Comparison of ENCODE assay signal across 10 cellular contexts in genomic region chr17:7859028-7859427, GRCh38. TPM values are rescaled to one million over a fixed set of nuclear protein-coding genes. Genes with fewer than 3 reads are reported as not detected.
DNase-seq lines count a peak whose midpoint lies in the region; FAIRE-seq and TF ChIP-seq lines count a peak whose summit lies in the region.
"Had no signal": no experiment of that assay in that cellular context is flagged by ENCODE, and none has a peak within 500 bp of the region (broad histone marks: within the 10 kb centered on the region; RNA-seq: fewer than 3 reads in every experiment).

No MANE protein-coding gene starts in this region.

- no peak overlapping the region for H3K4me3 Mint-ChIP-seq in nephron progenitor cell

- DNase-seq in BJ (ENCODE audit: low read depth) (no peak), epithelial cell of proximal tubule (ENCODE audit: low read depth) (no peak), nephron progenitor cell (no peak), DMS79 (lab: John Stamatoyannopoulos, UW) (no peak), RCC 7860 (ENCODE audit: low spot score) (no peak), NCI-H2107 (lab: John Stamatoyannopoulos, UW) (no peak), NCI-H2171 treated with DMSO at 0.1 percent for 48 hours (lab: John Stamatoyannopoulos, UW) (no peak)
- DNase-seq in Jurkat, Clone E6-1 (ENCODE audit: low read depth, low spot score): no peak
- DNase-seq: NCI-H1048 had no signal

- POLR2A ChIA-PET in BJ (lab: Charles Lee): no interaction called here

- peaks cover under 1% of the 10 kb centered on the region for H3K27me3 Mint-ChIP-seq in nephron progenitor cell (ENCODE audit: low read depth, poor library complexity)

- H3K36me3 ChIP-seq in BJ (ENCODE audit: control insufficient read depth, insufficient read depth, low read length): peaks cover 3% of the 10 kb centered on the region
- H3K36me3 ChIP-seq: colonic mucosa had no signal

- TF ChIP-seq CTCF in BJ (IDR thresholded peaks at IDR 0.05; ENCODE audit: insufficient read depth, low read depth, low read length) (no peak), epithelial cell of proximal tubule (conservative IDR thresholded peaks at IDR 0.05; ENCODE audit: low read depth, low read length) (no peak), nephron progenitor cell (IDR thresholded peaks at IDR 0.05) (no peak)

- H3K36me3 Mint-ChIP-seq in nephron progenitor cell (ENCODE audit: low read depth): peaks cover 8% of the 10 kb centered on the region

- no peaks in the 10 kb centered on the region for H3K9me3 Mint-ChIP-seq in nephron progenitor cell

- H3K4me3 ChIP-seq in BJ (ENCODE audit: low read depth, low read length): peak overlapping the region; percentile 58; the same call in 1 of the 2 replicates
- peak overlapping the region; percentile 93; the same call in 1 of the 2 replicates for H3K4me3 ChIP-seq in Jurkat, Clone E6-1 (ENCODE audit: low read length)
- peak overlapping the region; percentile 95 for H3K4me3 ChIP-seq in epithelial cell of proximal tubule (ENCODE audit: low read depth, low read length)

- peaks cover 10% of the 10 kb centered on the region for H3K4me1 Mint-ChIP-seq in nephron progenitor cell

- peak overlapping the region; percentile 37 for H3K27ac Mint-ChIP-seq in nephron progenitor cell

- no peaks in the 10 kb centered on the region for H3K27me3 ChIP-seq in BJ (ENCODE audit: control insufficient read depth, insufficient read depth, low read length)
- H3K27me3 ChIP-seq: colonic mucosa had no signal

- no peak for FAIRE-seq in RCC 7860 (lab: Jason Lieb, UNC)

- CTCF ChIA-PET in BJ (lab: Yijun Ruan, JAX): interaction anchor here (0.9 to 2.7 kb wide), 6 partner anchors 12 to 132 kb away, joined by 3 to 9 read pairs (median 6); no protein-coding TSS in a partner anchor

RNA-seq across cellular contexts. Expression of gene CYB5D1, which starts 1.2 kb away (rescaled TPM):
- 6.7 and 7.9 TPM in 2 replicates for polyA plus RNA-seq in BJ (2011; rRNA removed)
- 6.3 and 9.3 TPM in 2 replicates for polyA minus RNA-seq in BJ (2011; rRNA and poly(A)+ RNA removed)
- polyA plus RNA-seq in Jurkat, Clone E6-1 (2012; ENCODE audit: insufficient read depth, insufficient read length): 15.5 TPM
- 5.1 and 5.9 TPM in 2 replicates for total RNA-seq in epithelial cell of proximal tubule

RNA-seq across cellular contexts. Expression of gene NAA38, which starts 1.7 kb away (rescaled TPM):
- polyA plus RNA-seq in BJ (2011; rRNA removed): 74.9 and 82.7 TPM in 2 replicates
- 20.8 and 34.3 TPM in 2 replicates for polyA minus RNA-seq in BJ (2011; rRNA and poly(A)+ RNA removed)
- polyA plus RNA-seq in Jurkat, Clone E6-1 (2012; ENCODE audit: insufficient read depth, insufficient read length): 224 TPM
- total RNA-seq in epithelial cell of proximal tubule: 108 and 146 TPM in 2 replicates

RNA-seq across cellular contexts. Expression of gene TMEM88, which starts 4.2 kb away (rescaled TPM):
- 0.25 and 0.29 TPM in 2 replicates for polyA plus RNA-seq in BJ (2011; rRNA removed)
- polyA minus RNA-seq in BJ (2011; rRNA and poly(A)+ RNA removed): not detected in 2 replicates
- polyA plus RNA-seq in Jurkat, Clone E6-1 (2012; ENCODE audit: insufficient read depth, insufficient read length): 1.8 TPM
- total RNA-seq in epithelial cell of proximal tubule: 7.3 and 19.8 TPM in 2 replicates

RNA-seq across cellular contexts. Expression of gene KDM6B, which starts 25.0 kb away (rescaled TPM):
- polyA plus RNA-seq in BJ (2011; rRNA removed): 0.91 and 1.2 TPM in 2 replicates
- polyA minus RNA-seq in BJ (2011; rRNA and poly(A)+ RNA removed): 5.0 and 9.0 TPM in 2 replicates
- 18.9 TPM for polyA plus RNA-seq in Jurkat, Clone E6-1 (2012; ENCODE audit: insufficient read depth, insufficient read length)
- total RNA-seq in epithelial cell of proximal tubule: 1.9 and 2.7 TPM in 2 replicates

RNA-seq across cellular contexts. Expression of gene CHD3, which starts 29.6 kb away (rescaled TPM):
- polyA plus RNA-seq in BJ (2011; rRNA removed): 43.5 and 49.1 TPM in 2 replicates
- polyA minus RNA-seq in BJ (2011; rRNA and poly(A)+ RNA removed): 67.4 and 108 TPM in 2 replicates
- polyA plus RNA-seq in Jurkat, Clone E6-1 (2012; ENCODE audit: insufficient read depth, insufficient read length): 180 TPM
- 30.3 and 40.7 TPM in 2 replicates for total RNA-seq in epithelial cell of proximal tubule
